In the genomic region with DNA sequence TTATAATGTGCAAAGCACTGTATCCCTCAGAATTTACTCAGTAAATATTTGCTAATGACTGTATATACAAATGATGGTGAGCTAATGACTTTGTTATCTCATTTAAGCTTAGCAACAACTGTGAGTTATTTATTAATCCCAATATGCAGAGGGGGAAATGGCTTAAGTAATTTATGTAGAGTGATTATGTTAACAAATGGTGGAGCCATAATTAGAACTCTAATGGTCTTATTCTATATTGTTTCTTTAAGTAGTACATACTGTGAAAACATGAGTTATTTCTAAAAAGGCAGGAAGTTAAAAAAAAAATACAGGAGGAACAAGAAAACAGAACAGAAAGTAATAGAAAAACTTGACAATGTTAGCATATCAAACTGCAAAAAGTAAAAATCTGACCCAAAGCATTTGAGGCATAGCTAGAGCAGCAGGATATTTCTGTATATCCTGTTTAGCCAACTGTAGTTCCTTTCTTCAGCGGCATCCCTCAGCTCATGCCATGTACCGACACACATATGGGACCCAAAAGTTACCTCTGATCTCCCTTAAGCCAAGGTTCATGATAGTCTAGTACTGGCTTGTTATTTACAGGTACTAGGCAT, we compare ENCODE assay signal across 8 cellular contexts.
DNase-seq lines count a peak whose midpoint lies in the region; ATAC-seq, FAIRE-seq and TF ChIP-seq lines count a peak whose summit lies in the region.

No MANE protein-coding gene starts in this region.

- no peak for TF ChIP-seq RAD21 in liver (IDR thresholded peaks at IDR 0.05)
- no peak for TF ChIP-seq RAD21 in HepG2 (CRISPR knock-in tag; IDR thresholded peaks at IDR 0.05)

- no peaks in the 10 kb centered on the region for H3K9me3 ChIP-seq in liver (ENCODE audit: control insufficient read depth in 4 of 4, low read length in 3 of 4)
- no peaks in the 10 kb centered on the region for H3K9me3 ChIP-seq in HepG2 (ENCODE audit: low read length)
- no peaks in the 10 kb centered on the region for H3K9me3 ChIP-seq in transverse colon
- H3K9me3 ChIP-seq in neural progenitor cell (ENCODE audit: low read depth): no peaks in the 10 kb centered on the region
- no peaks in the 10 kb centered on the region for H3K9me3 ChIP-seq in esophagus squamous epithelium

- no peaks in the 10 kb centered on the region for H3K27me3 Mint-ChIP-seq in activated naive CD8-positive, alpha-beta T cell
- no peaks in the 10 kb centered on the region for H3K27me3 Mint-ChIP-seq in neural progenitor cell (ENCODE audit: insufficient read depth, low read depth)

- H4K20me1 ChIP-seq in HepG2 (ENCODE audit: insufficient read depth, low read length) (0 out of 2 replicates have a peak, but pooled peaks cover 3% of the 10 kb centered on the region), neural progenitor cell (ENCODE audit: low read depth) (peaks cover 5% of the 10 kb centered on the region)

- no peaks in the 10 kb centered on the region for H3K36me3 Mint-ChIP-seq in activated naive CD8-positive, alpha-beta T cell
- H3K36me3 Mint-ChIP-seq in neural progenitor cell: no peaks in the 10 kb centered on the region

- TF ChIP-seq EP300 in HepG2 (IDR thresholded peaks at IDR 0.05; ENCODE audit: low read depth in 2 of 2, low read length in 2 of 2) (no peak), HepG2 (CRISPR knock-in tag; IDR thresholded peaks at IDR 0.05; ENCODE audit: borderline replicate concordance) (no peak), transverse colon (IDR thresholded peaks at IDR 0.05; ENCODE audit: low read depth) (no peak)

- H3K4me1 Mint-ChIP-seq in activated naive CD8-positive, alpha-beta T cell (ENCODE audit: low read depth): peaks cover 27% of the 10 kb centered on the region
- H3K4me1 Mint-ChIP-seq in neural progenitor cell: no peaks in the 10 kb centered on the region

- H3K9ac ChIP-seq in liver (ENCODE audit: low read depth in 1 of 2, low read length in 2 of 2): no peak overlapping the region
- no peak overlapping the region for H3K9ac ChIP-seq in HepG2 (ENCODE audit: insufficient read depth, low read depth, low read length)
- H3K9ac ChIP-seq in neural progenitor cell: no peak overlapping the region

- TF ChIP-seq POLR2A in HepG2 (IDR thresholded peaks at IDR 0.05; ENCODE audit: insufficient read depth in 1 of 2, low read depth in 2 of 2, low read length in 2 of 2): no peak
- no peak for TF ChIP-seq POLR2A in transverse colon (IDR thresholded peaks at IDR 0.05)
- no peak for TF ChIP-seq POLR2A in esophagus squamous epithelium (IDR thresholded peaks at IDR 0.05)

- ATAC-seq in HepG2 (no peak; the same call in 2 of the 3 replicates), HG03280 (IDR thresholded peaks at IDR 0.05; ENCODE audit: unreplicated experiment) (peak; percentile 52)

- H3K27ac ChIP-seq in liver (ENCODE audit: low read depth in 1 of 2, low read length in 2 of 2): peak overlapping the region in 1 of 2 donors; percentile 51
- no peak overlapping the region for H3K27ac ChIP-seq in HepG2 (ENCODE audit: extremely low read length, insufficient read depth, low read length)
- peak overlapping the region in 3 of 4 donors; percentile 14 to 62 (median 38) for H3K27ac ChIP-seq in transverse colon
- no peak overlapping the region for H3K27ac ChIP-seq in neural progenitor cell
- peak overlapping the region in 2 of 4 donors; percentile 17 to 61 for H3K27ac ChIP-seq in esophagus squamous epithelium

- DNase-seq in HepG2 (ENCODE audit: low spot score): no peak
- no peak for DNase-seq in transverse colon
- DNase-seq in stimulated activated CD4-positive, alpha-beta T cell treated with anti-CD3 and anti-CD28 coated beads, Interleukin-4, amount 100 ng/mL, for 1 hour: no peak
- DNase-seq in neural progenitor cell (ENCODE audit: low spot score): no peak
- DNase-seq in esophagus squamous epithelium (lab: John Stamatoyannopoulos, UW): no peak

- FAIRE-seq in HepG2 (lab: Jason Lieb, UNC): no peak

- H3K4me3 Mint-ChIP-seq in activated naive CD8-positive, alpha-beta T cell: peak overlapping the region; percentile 49
- H3K4me3 Mint-ChIP-seq in neural progenitor cell: no peak overlapping the region

- CTCF ChIA-PET in HepG2 (lab: Yijun Ruan, JAX; ENCODE audit: low intra/inter-chr PET ratio, low total read pairs): no interaction called here

- H3K9me3 Mint-ChIP-seq in activated naive CD8-positive, alpha-beta T cell (ENCODE audit: low read depth): no peaks in the 10 kb centered on the region
- no peaks in the 10 kb centered on the region for H3K9me3 Mint-ChIP-seq in neural progenitor cell

- H3K27me3 ChIP-seq in liver (ENCODE audit: control insufficient read depth in 4 of 4, insufficient read depth in 4 of 4, low read length in 3 of 4) (no peaks in the 10 kb centered on the region), HepG2 (ENCODE audit: control insufficient read depth in 1 of 2, insufficient read depth in 2 of 2, low read length in 2 of 2) (no peaks in the 10 kb centered on the region), transverse colon (no peaks in the 10 kb centered on the region), neural progenitor cell (no peaks in the 10 kb centered on the region), esophagus squamous epithelium (no peaks in the 10 kb centered on the region)

- peak overlapping the region; percentile 36 for H3K27ac Mint-ChIP-seq in activated naive CD8-positive, alpha-beta T cell
- H3K27ac Mint-ChIP-seq in neural progenitor cell: no peak overlapping the region

- H3K4me1 ChIP-seq in liver (ENCODE audit: control insufficient read depth in 4 of 4, insufficient read depth in 4 of 4, low read length in 3 of 4) (peaks cover 2 to 11% (median 10%) of the 10 kb centered on the region in 4 donors), HepG2 (ENCODE audit: insufficient read depth, low read length) (peaks cover 16% of the 10 kb centered on the region), transverse colon (peaks cover 0 to 24% (median 7%) of the 10 kb centered on the region in 4 donors), neural progenitor cell (no peaks in the 10 kb centered on the region), esophagus squamous epithelium (peaks cover 0 to 12% (median 0%) of the 10 kb centered on the region in 3 donors)

- 62% methylated on average over 2 of the region's 2 CpGs for WGBS in liver
- 91% methylated on average over 2 of the region's 2 CpGs for WGBS in HepG2 (ENCODE audit: low lambda C conversion rate)
- 58 to 92% methylated on average over 2 of the region's 2 CpGs for WGBS in transverse colon (ENCODE audit: low coverage in 1 of 2), 2 donors
- WGBS in esophagus squamous epithelium, 2 donors: 57 to 71% methylated on average over 2 of the region's 2 CpGs

- POLR2A ChIA-PET in HepG2 (lab: Yijun Ruan, JAX): no interaction called here

- TF ChIP-seq CTCF in liver (IDR thresholded peaks at IDR 0.05; ENCODE audit: low read depth, low read length, missing input control): no peak
- no peak for TF ChIP-seq CTCF in HepG2 (CRISPR knock-in tag; IDR thresholded peaks at IDR 0.05)
- no peak for TF ChIP-seq CTCF in transverse colon (IDR thresholded peaks at IDR 0.05)
- no peak for TF ChIP-seq CTCF in neural progenitor cell (IDR thresholded peaks at IDR 0.05)
- no peak for TF ChIP-seq CTCF in esophagus squamous epithelium (IDR thresholded peaks at IDR 0.05)

- H3K79me2 ChIP-seq in HepG2 (ENCODE audit: insufficient read depth, low read length) (peaks cover 44% of the 10 kb centered on the region), neural progenitor cell (ENCODE audit: low read depth) (no peaks in the 10 kb centered on the region)

- H3K4me2 ChIP-seq in HepG2 (ENCODE audit: low read depth, low read length) (no peak overlapping the region), neural progenitor cell (no peak overlapping the region)

- peaks cover 0 to 3% (median 0%) of the 10 kb centered on the region in 4 donors for H3K36me3 ChIP-seq in liver (ENCODE audit: control insufficient read depth in 4 of 4, insufficient read depth in 3 of 4, low read depth in 1 of 4, low read length in 3 of 4)
- peaks cover 0 to 5% of the 10 kb centered on the region in 2 experiments; a peak in 3 of 5 replicates for H3K36me3 ChIP-seq in HepG2 (replicated peaks in 1 of 2; ENCODE audit: control insufficient read depth in 1 of 2, insufficient read depth in 2 of 2, low read length in 2 of 2)
- peaks cover 0 to 3% (median 0%) of the 10 kb centered on the region in 4 donors for H3K36me3 ChIP-seq in transverse colon
- H3K36me3 ChIP-seq in neural progenitor cell: no peaks in the 10 kb centered on the region
- no peaks in the 10 kb centered on the region for H3K36me3 ChIP-seq in esophagus squamous epithelium

- no peaks in the 10 kb centered on the region for H3F3A ChIP-seq in neural progenitor cell (ENCODE audit: low read depth)

- H2AFZ ChIP-seq in HepG2 (ENCODE audit: low read length) (no peak overlapping the region), neural progenitor cell (replicated peaks) (no peak overlapping the region)

- H3K4me3 ChIP-seq in liver (ENCODE audit: low read depth in 1 of 3, low read length in 3 of 3) (no peak overlapping the region), HepG2 (replicated peaks in 1 of 3; ENCODE audit: insufficient read depth in 1 of 3, low read depth in 2 of 3, low read length in 3 of 3) (no peak overlapping the region), transverse colon (no peak overlapping the region), neural progenitor cell (no peak overlapping the region), esophagus squamous epithelium (no peak overlapping the region)

- intact Hi-C loops in HepG2 (cut with micrococcal nuclease; ENCODE audit: unreplicated experiment): no loop called here
- intact Hi-C loops in transverse colon (cut with DNase I; ENCODE audit: low total_unique reads): no loop called here
- intact Hi-C loops in esophagus squamous epithelium (cut with DNase I): no loop called here

- in situ Hi-C loops in HepG2 (cut with HindIII; ENCODE audit: extremely low pct_ligation_motif_present, low pct_unique_long_range_greater_than_20kb): no loop called here
- in situ Hi-C loops in transverse colon (cut with MboI; ENCODE audit: low pct_ligation_motif_present in 1 of 4, low pct_unique_long_range_greater_than_20kb in 1 of 4, low sequenced_read_pairs in 3 of 4): no loop called here

- no TSS peak for BruUV-seq in HepG2 (replicated peaks; lab: Mats Ljungman, UMichigan)

TF ChIP-seq in liver, 16 proteins besides CTCF, POLR2A, EP300 and RAD21:
- TF ChIP-seq, protein P1, sequence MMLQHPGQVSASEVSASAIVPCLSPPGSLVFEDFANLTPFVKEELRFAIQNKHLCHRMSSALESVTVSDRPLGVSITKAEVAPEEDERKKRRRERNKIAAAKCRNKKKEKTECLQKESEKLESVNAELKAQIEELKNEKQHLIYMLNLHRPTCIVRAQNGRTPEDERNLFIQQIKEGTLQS (IDR thresholded peaks at IDR 0.05): peak; percentile 9
- no peak for TF ChIP-seq HNF4A (conservative IDR thresholded peaks at IDR 0.05)

TF ChIP-seq in HepG2, 621 proteins besides CTCF, POLR2A, EP300 and RAD21 (continues in another document):
- no peak for TF ChIP-seq ZFP62 (CRISPR knock-in tag; IDR thresholded peaks at IDR 0.05)

Comparison
In these comparisons a context has a peak if more than half of its experiments do, and no peak if none do; other contexts are left out.
1. H3K27ac ChIP-seq: peak in transverse colon (3 of 4); none in HepG2 (single experiment) and neural progenitor cell (single experiment).